Comparison of ENCODE assay signal across 9 cellular contexts in the genomic region with DNA sequence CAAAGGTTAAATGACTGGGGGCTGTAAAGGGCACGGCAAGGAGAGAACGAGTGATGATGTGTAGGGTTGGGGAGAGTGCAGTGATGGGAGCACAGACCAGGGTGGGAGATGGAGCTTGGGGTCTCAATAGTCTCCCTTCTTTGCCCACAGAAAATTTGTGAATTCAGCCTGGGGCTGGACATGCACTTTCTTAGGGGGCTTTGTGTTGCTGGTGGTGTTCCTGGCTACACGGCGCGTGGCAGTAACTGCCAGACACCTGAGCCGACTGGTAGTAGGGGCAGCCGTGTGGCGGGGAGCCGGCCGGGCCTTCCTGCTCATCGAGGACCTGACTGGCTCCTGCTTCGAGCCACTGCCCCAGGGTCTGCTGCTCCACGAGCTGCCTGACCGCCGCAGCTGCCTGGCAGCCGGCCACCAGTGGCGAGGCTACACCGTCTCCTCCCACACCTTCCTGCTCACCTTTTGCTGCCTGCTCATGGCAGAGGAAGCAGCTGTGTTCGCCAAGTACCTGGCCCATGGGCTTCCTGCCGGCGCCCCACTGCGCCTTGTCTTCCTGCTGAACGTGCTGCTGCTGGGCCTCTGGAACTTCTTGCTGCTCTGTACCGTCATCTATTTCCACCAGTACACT. TPM values are rescaled to one million over a fixed set of nuclear protein-coding genes. Genes with fewer than 3 reads are reported as not detected.
A peak's percentile ranks its signal among the peaks of the same experiment; 100 is the strongest.
DNase-seq lines count a peak whose midpoint lies in the region; ATAC-seq, FAIRE-seq and TF ChIP-seq lines count a peak whose summit lies in the region.
"Had no signal": no experiment of that assay in that cellular context is flagged by ENCODE, and none has a peak within 500 bp of the region (broad histone marks: within the 10 kb centered on the region; RNA-seq: fewer than 3 reads in every experiment).

No MANE protein-coding gene starts in this region.

- H3K36me3 ChIP-seq in kidney (ENCODE audit: control insufficient read depth in 1 of 2, insufficient read depth in 2 of 2, low read length in 2 of 2) = peaks cover 0 to under 1% of the 10 kb centered on the region in 2 donors
- no peaks in the 10 kb centered on the region for H3K36me3 ChIP-seq in thyroid gland
- H3K36me3 ChIP-seq in WERI-Rb-1 = no peaks in the 10 kb centered on the region
- H3K36me3 ChIP-seq in ascending aorta = no peaks in the 10 kb centered on the region

- no peaks in the 10 kb centered on the region for H3K9me3 ChIP-seq in kidney (ENCODE audit: control insufficient read depth in 1 of 2, low read length in 2 of 2)
- no peaks in the 10 kb centered on the region for H3K9me3 ChIP-seq in thyroid gland
- H3K9me3 ChIP-seq in WERI-Rb-1 (ENCODE audit: severe bottlenecking) = no peaks in the 10 kb centered on the region
- H3K9me3 ChIP-seq in ascending aorta = no peaks in the 10 kb centered on the region

- no peak for FAIRE-seq in kidney (lab: Jason Lieb, UNC)

- intact Hi-C loops in kidney (cut with DNase I) = no loop called here
- intact Hi-C loops in thyroid gland (cut with DNase I) = no loop called here
- intact Hi-C loops in ascending aorta (cut with DNase I) = no loop called here

- peaks cover 21 to 29% of the 10 kb centered on the region in 2 donors for H3K4me1 ChIP-seq in kidney (ENCODE audit: control insufficient read depth in 1 of 2, insufficient read depth in 1 of 2, low read depth in 1 of 2, low read length in 2 of 2)
- H3K4me1 ChIP-seq in thyroid gland = peaks cover 11 to 13% of the 10 kb centered on the region in 2 donors
- H3K4me1 ChIP-seq in ascending aorta = peaks cover 5 to 14% of the 10 kb centered on the region in 2 donors

- no peak for TF ChIP-seq CTCF in kidney (IDR thresholded peaks at IDR 0.05; ENCODE audit: borderline replicate concordance, extremely low read depth, insufficient read depth)
- TF ChIP-seq CTCF in thyroid gland (IDR thresholded peaks at IDR 0.05) = no peak
- TF ChIP-seq CTCF in WERI-Rb-1 (IDR thresholded peaks at IDR 0.05; ENCODE audit: low read depth, low read length) = no peak
- no peak for TF ChIP-seq CTCF in ascending aorta (IDR thresholded peaks at IDR 0.05)

- peak; percentile 71 for DNase-seq in activated CD8-positive, alpha-beta memory T cell treated with anti-CD3 and anti-CD28 coated beads for 24 hours
- no peak for DNase-seq in activated CD8-positive, alpha-beta memory T cell treated with anti-CD3 and anti-CD28 coated beads, Interleukin-2, amount 50 U/mL, for 4 hours
- DNase-seq in activated CD8-positive, alpha-beta memory T cell treated with anti-CD3 and anti-CD28 coated beads, Interleukin-2, amount 50 U/mL, for 48 hours = peak; percentile 66
- DNase-seq in kidney = peak; percentile 87
- peak; percentile 37 to 67 for DNase-seq in thyroid gland
- DNase-seq in WERI-Rb-1 = no peak
- DNase-seq in ascending aorta (ENCODE audit: low spot score in 2 of 2) = no peak
- DNase-seq: KBM-7 had no signal

- ATAC-seq in HG03159 (IDR thresholded peaks at IDR 0.05; ENCODE audit: unreplicated experiment) = no peak

- TF ChIP-seq POLR2A in thyroid gland (IDR thresholded peaks at IDR 0.05) = no peak

- H3K27ac ChIP-seq in kidney (ENCODE audit: low read depth in 2 of 2, low read length in 2 of 2) = peak overlapping the region; percentile 32 to 90
- H3K27ac ChIP-seq in thyroid gland = peak overlapping the region in 1 of 3 donors; percentile 56
- H3K27ac ChIP-seq in WERI-Rb-1 = no peak overlapping the region
- no peak overlapping the region for H3K27ac ChIP-seq in ascending aorta

- no peak overlapping the region for H3K4me3 ChIP-seq in kidney (ENCODE audit: low read length in 2 of 2)
- no peak overlapping the region for H3K4me3 ChIP-seq in thyroid gland (replicated peaks in 1 of 3)
- no peak overlapping the region for H3K4me3 ChIP-seq in WERI-Rb-1 (ENCODE audit: low read depth, low read length)
- no peak overlapping the region for H3K4me3 ChIP-seq in ascending aorta

- H3K9ac ChIP-seq in kidney (ENCODE audit: low read length in 2 of 2) = peak overlapping the region in 1 of 2 donors; percentile 5

- WGBS in thyroid gland, 2 donors = 57 to 60% methylated on average over 18 to 23 of the region's 24 CpGs

- H3K27me3 ChIP-seq in thyroid gland (no peaks in the 10 kb centered on the region), WERI-Rb-1 (ENCODE audit: insufficient read depth, low read depth, severe bottlenecking) (no peaks in the 10 kb centered on the region), ascending aorta (no peaks in the 10 kb centered on the region)

RNA-seq across cellular contexts. Expression of a gene that starts 1.7 kb away (rescaled TPM):
- 1.3 TPM for total RNA-seq in kidney
- polyA plus RNA-seq in kidney (ENCODE audit: insufficient read depth, low read depth, low replicate concordance) = 1.2 TPM
- total RNA-seq in thyroid gland = 1 to 10 TPM in 2 of 4 donors, under 1 TPM in 1, not detected in 1; 0.63 to 3.5 (median 2.7) TPM
- total RNA-seq in ascending aorta = not detected

RNA-seq across cellular contexts. Expression of a gene that starts 3.8 kb away (rescaled TPM):
- total RNA-seq in kidney (244 TPM), thyroid gland (100 to 1,000 TPM; 117 to 193 (median 186) TPM), ascending aorta (55.5 TPM)
- 333 TPM for polyA plus RNA-seq in kidney (ENCODE audit: insufficient read depth, low read depth, low replicate concordance)

RNA-seq across cellular contexts. Expression of a gene that starts 9.2 kb away (rescaled TPM):
- total RNA-seq in kidney (22.1 TPM), thyroid gland (10 to 100 TPM in 3 of 4 donors, 1 to 10 TPM in 1; 8.3 to 25.5 (median 16.9) TPM), ascending aorta (3.4 TPM)
- polyA plus RNA-seq in kidney (ENCODE audit: insufficient read depth, low read depth, low replicate concordance) = 62.5 TPM

RNA-seq across cellular contexts. Expression of a gene that starts 14.2 kb away (rescaled TPM):
- total RNA-seq in kidney = 148 TPM
- polyA plus RNA-seq in kidney (ENCODE audit: insufficient read depth, low read depth, low replicate concordance) = 289 TPM
- 10 to 100 TPM; 31.3 to 66.6 (median 47.5) TPM for total RNA-seq in thyroid gland
- total RNA-seq in ascending aorta = 100 TPM

RNA-seq across cellular contexts. Expression of a gene that starts 15.1 kb away (rescaled TPM):
- total RNA-seq in kidney (69.0 TPM), thyroid gland (100 to 1,000 TPM in 1 of 4 donors, 10 to 100 TPM in 3; 30.6 to 106 (median 67.6) TPM), ascending aorta (182 TPM)
- 64.0 TPM for polyA plus RNA-seq in kidney (ENCODE audit: insufficient read depth, low read depth, low replicate concordance)

Comparison
In these comparisons a context has a peak if more than half of its experiments do, and no peak if none do; other contexts are left out.
1. DNase-seq: peak in activated CD8-positive, alpha-beta memory T cell treated with anti-CD3 and anti-CD28 coated beads for 24 hours (single experiment), activated CD8-positive, alpha-beta memory T cell treated with anti-CD3 and anti-CD28 coated beads, Interleukin-2, amount 50 U/mL, for 48 hours (single experiment), kidney (single experiment) and thyroid gland (2 of 2); none in activated CD8-positive, alpha-beta memory T cell treated with anti-CD3 and anti-CD28 coated beads, Interleukin-2, amount 50 U/mL, for 4 hours (single experiment), WERI-Rb-1 (single experiment) and ascending aorta (0 of 2).
2. H3K27ac ChIP-seq: peak in kidney (2 of 2); none in WERI-Rb-1 (single experiment) and ascending aorta (0 of 2).